In genomic region chr15:40405501-40406381, GRCh38 we compare ENCODE assay signal across 1 cellular context.
TF ChIP-seq lines count a peak whose summit lies in the region.

Gene IVD (plus strand): TSS chr15:40405795. CDS start chr15:40405828, 33 bp downstream.

TF ChIP-seq in GM12878, 131 proteins besides CTCF, POLR2A, EP300 and RAD21 (continued from another document):
- TF ChIP-seq CUX1 (IDR thresholded peaks at IDR 0.05; ENCODE audit: insufficient replicate concordance, low read depth, low read length) (no peak), SIN3A (IDR thresholded peaks at IDR 0.05; ENCODE audit: low read depth, low read length) (peak; percentile 52; the same call in 1 of the 2 replicates), BACH1 (IDR thresholded peaks at IDR 0.05; ENCODE audit: borderline replicate concordance) (0 out of 2 replicates have a peak, but pooled peaks have one; percentile 6), HDAC2 (IDR thresholded peaks at IDR 0.05) (no peak), E2F8 (IDR thresholded peaks at IDR 0.05; ENCODE audit: low read depth, partially characterized antibody) (no peak), NFXL1 (IDR thresholded peaks at IDR 0.05; ENCODE audit: borderline replicate concordance) (no peak), BMI1 (IDR thresholded peaks at IDR 0.05; ENCODE audit: borderline replicate concordance) (no peak), GATAD2B (conservative IDR thresholded peaks at IDR 0.05; ENCODE audit: low read depth) (peak; percentile 82), SIX5 (IDR thresholded peaks at IDR 0.05; ENCODE audit: low read depth, low read length, severe bottlenecking) (no peak), DPF2 (IDR thresholded peaks at IDR 0.05) (peak; percentile 97), PAX5 (IDR thresholded peaks at IDR 0.05; ENCODE audit: borderline replicate concordance, low read depth, low read length) (peak; percentile 86; the same call in 1 of the 2 replicates), POU2F2 (IDR thresholded peaks at IDR 0.05; ENCODE audit: borderline replicate concordance, low read depth, low read length) (peak; percentile 65; the same call in 2 of the 3 replicates), CBX5 (IDR thresholded peaks at IDR 0.05; ENCODE audit: low read depth) (no peak), IKZF1 (conservative IDR thresholded peaks at IDR 0.05) (peak; percentile 59), POLR2AphosphoS5 (IDR thresholded peaks at IDR 0.05; ENCODE audit: low read length) (peak; percentile 90), NFYA (IDR thresholded peaks at IDR 0.05; ENCODE audit: borderline replicate concordance, low read depth, low read length) (peak; percentile 58; the same call in 1 of the 2 replicates), NKRF (conservative IDR thresholded peaks at IDR 0.05) (0 out of 2 replicates have a peak, but pooled peaks have one; percentile 75), YY1 (IDR thresholded peaks at IDR 0.05; ENCODE audit: low read depth, low read length) (peak; percentile 91), JUND (IDR thresholded peaks at IDR 0.05; ENCODE audit: low read depth, low read length) (no peak), TAF1 (IDR thresholded peaks at IDR 0.05; ENCODE audit: borderline replicate concordance, low read depth, low read length) (peak; percentile 69), POLR2AphosphoS2 (IDR thresholded peaks at IDR 0.05; ENCODE audit: low read depth, low read length) (peak; percentile 38; the same call in 1 of the 2 replicates)
TF ChIP-seq in GM12878: peak in this region for 38.
